19 cellular contexts compared by ENCODE assay signal in the genomic region with DNA sequence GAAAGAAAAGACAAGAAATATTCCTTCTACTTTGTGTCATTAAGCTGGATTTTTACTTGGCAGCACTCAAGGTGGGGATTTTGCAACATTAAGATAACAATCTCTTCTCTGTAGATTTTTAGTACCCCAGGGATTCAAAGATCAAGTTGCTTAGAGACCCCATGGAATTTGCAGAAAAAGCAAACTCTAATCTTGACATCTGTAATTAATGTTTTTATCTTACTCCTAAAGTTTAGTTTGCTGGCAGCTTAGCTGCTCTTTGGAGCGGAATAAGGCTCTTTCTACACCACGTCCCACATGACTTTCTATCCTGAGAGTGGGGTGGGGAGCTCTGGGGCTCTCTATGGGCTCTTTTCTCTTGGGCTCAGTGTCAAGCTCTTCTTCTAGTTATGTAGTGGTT. TPM values are rescaled to one million over a fixed set of nuclear protein-coding genes. Genes with fewer than 3 reads are reported as not detected.
DNase-seq lines count a peak whose midpoint lies in the region; ATAC-seq, FAIRE-seq and TF ChIP-seq lines count a peak whose summit lies in the region.
"Had no signal": no experiment of that assay in that cellular context is flagged by ENCODE, and none has a peak within 500 bp of the region (broad histone marks: within the 10 kb centered on the region; RNA-seq: fewer than 3 reads in every experiment).

No MANE protein-coding gene starts in this region.

- no peak overlapping the region for H3K23ac ChIP-seq in H9 (ENCODE audit: insufficient read length, low read depth, low read length)

- H3K4me2 ChIP-seq in astrocyte (ENCODE audit: low read length): no peak overlapping the region
- peak overlapping the region; percentile 5 for H3K4me2 ChIP-seq in hepatocyte
- no peak overlapping the region for H3K4me2 ChIP-seq in H9 (ENCODE audit: insufficient read depth, insufficient read length, low read length)
- H3K4me2 ChIP-seq: PC-9 had no signal

- no peak overlapping the region for H2BK20ac ChIP-seq in H9 (ENCODE audit: low read depth, low read length, poor library complexity, severe bottlenecking)

- FAIRE-seq in astrocyte (lab: Jason Lieb, UNC): no peak
- FAIRE-seq: H54, HTR-8/SVneo had no signal

- intact Hi-C loops in sciatic nerve (cut with DNase I): no loop called here

- no peak overlapping the region for H3K27ac Mint-ChIP-seq in astrocyte (ENCODE audit: unreplicated experiment)
- H3K27ac Mint-ChIP-seq in H9: no peak overlapping the region
- H3K27ac Mint-ChIP-seq: CD14-positive monocyte had no signal

- no peaks in the 10 kb centered on the region for H3K79me2 ChIP-seq in astrocyte (ENCODE audit: insufficient read depth, low read length)
- no peaks in the 10 kb centered on the region for H3K79me2 ChIP-seq in hepatocyte
- no peaks in the 10 kb centered on the region for H3K79me2 ChIP-seq in H9 (ENCODE audit: insufficient read depth, low read length)

- H4K8ac ChIP-seq in H9 (replicated peaks; ENCODE audit: insufficient read length, low read depth, low read length): no peak overlapping the region

- no peak overlapping the region for H2AK5ac ChIP-seq in H9 (ENCODE audit: insufficient read length, low read length)

- H3K9me2 ChIP-seq in hepatocyte (replicated peaks; ENCODE audit: insufficient read depth): no peaks in the 10 kb centered on the region

- H3K4me3 Mint-ChIP-seq in astrocyte (ENCODE audit: unreplicated experiment): no peak overlapping the region
- no peak overlapping the region for H3K4me3 Mint-ChIP-seq in H9
- H3K4me3 Mint-ChIP-seq: CD14-positive monocyte had no signal

- H3K9me3 Mint-ChIP-seq in astrocyte (ENCODE audit: unreplicated experiment) (no peaks in the 10 kb centered on the region), H9 (peaks cover 16 to 20% of the 10 kb centered on the region in 2 experiments)

- no peaks in the 10 kb centered on the region for H3K27me3 ChIP-seq in astrocyte (ENCODE audit: insufficient read depth, low read length)
- H3K27me3 ChIP-seq in hepatocyte: no peaks in the 10 kb centered on the region
- no peaks in the 10 kb centered on the region for H3K27me3 ChIP-seq in H9 (ENCODE audit: insufficient read depth, low read length)

- H3K23me2 ChIP-seq in H9 (ENCODE audit: insufficient read length, low read depth, low read length, poor library complexity, severe bottlenecking): no peaks in the 10 kb centered on the region

- no peak overlapping the region for H2BK120ac ChIP-seq in H9 (ENCODE audit: low read depth, low read length, poor library complexity, severe bottlenecking)

- no peak overlapping the region for H3K9ac ChIP-seq in astrocyte (ENCODE audit: low read length)
- no peak overlapping the region for H3K9ac ChIP-seq in H9 (ENCODE audit: extremely low read depth, insufficient read length, low read length)

- H3K4ac ChIP-seq in H9 (ENCODE audit: low read depth, low read length): no peak overlapping the region

- H2AFZ ChIP-seq in astrocyte (ENCODE audit: low read depth, low read length): no peak overlapping the region
- no peak overlapping the region for H2AFZ ChIP-seq in hepatocyte
- H2AFZ ChIP-seq in H9 (ENCODE audit: low read length): no peak overlapping the region
- H2AFZ ChIP-seq: PC-9 had no signal

- no peak overlapping the region for H2BK5ac ChIP-seq in H9 (ENCODE audit: insufficient read length, low read length)

- H3K9me3 ChIP-seq in astrocyte (ENCODE audit: insufficient read depth, low read depth, low read length) (peaks cover 5% of the 10 kb centered on the region), hepatocyte (ENCODE audit: low read depth) (peaks cover 4% of the 10 kb centered on the region), H9 (ENCODE audit: control insufficient read depth, low read depth, low read length) (no peaks in the 10 kb centered on the region)

- peak; percentile 72 for ATAC-seq in sciatic nerve
- ATAC-seq in left lobe of liver: no peak

- TF ChIP-seq CTCF in astrocyte (IDR thresholded peaks at IDR 0.05; ENCODE audit: insufficient read depth, low read depth, low read length) (no peak), hepatocyte (IDR thresholded peaks at IDR 0.05; ENCODE audit: poor library complexity) (no peak), H9 (conservative IDR thresholded peaks at IDR 0.05) (no peak)

- no peak overlapping the region for H3K56ac ChIP-seq in H9 (ENCODE audit: insufficient read length, low read depth, low read length)

- H3K4me1 Mint-ChIP-seq in astrocyte (ENCODE audit: low read depth, unreplicated experiment): no peaks in the 10 kb centered on the region
- peaks cover 2% of the 10 kb centered on the region in 2 experiments; a peak in 3 of 4 replicates for H3K4me1 Mint-ChIP-seq in H9
- H3K4me1 Mint-ChIP-seq: CD14-positive monocyte had no signal

- no peak overlapping the region for H3K27ac ChIP-seq in astrocyte (ENCODE audit: low read depth, low read length)
- no peak overlapping the region for H3K27ac ChIP-seq in hepatocyte
- no peak overlapping the region for H3K27ac ChIP-seq in H9 (ENCODE audit: insufficient read length, low read depth, low read length)
- H3K27ac ChIP-seq: 22Rv1, PC-9, RWPE1 had no signal

- no peak overlapping the region for H3T11ph ChIP-seq in H9 (ENCODE audit: low read length)

- DNase-seq in NCI-H2171 treated with DMSO at 0.1 percent for 48 hours (lab: John Stamatoyannopoulos, UW) (peak; percentile 0), NCI-H2171 (lab: John Stamatoyannopoulos, UW) (no peak), astrocyte (ENCODE audit: low read depth) (peak; percentile 60), hepatocyte (ENCODE audit: low spot score) (peak; percentile 14), sciatic nerve (ENCODE audit: low spot score) (no peak), H9 (no peak), left lobe of liver (ENCODE audit: low spot score) (no peak)
- no peak for DNase-seq in stimulated activated naive CD4-positive, alpha-beta T cell (lab: John Stamatoyannopoulos, UW)
- DNase-seq: DMS79 treated with DMSO at 0.1 percent for 48 hours, IMR-90, NCI-H1436, NCI-H1930, NCI-H526, PC-9 had no signal

- H3K18ac ChIP-seq in H9 (ENCODE audit: insufficient read length, low read depth, low read length): no peak overlapping the region

- no peaks in the 10 kb centered on the region for H3K36me3 ChIP-seq in astrocyte (ENCODE audit: insufficient read depth, low read length)
- H3K36me3 ChIP-seq in hepatocyte (replicated peaks; ENCODE audit: insufficient read depth, low read depth): no peaks in the 10 kb centered on the region

- H3K4me1 ChIP-seq in astrocyte (ENCODE audit: insufficient read depth, low read length) (no peaks in the 10 kb centered on the region), hepatocyte (ENCODE audit: insufficient read depth) (peaks cover 14% of the 10 kb centered on the region), H9 (ENCODE audit: insufficient read depth, low read length) (0 out of 2 replicates have a peak, but pooled peaks cover 1% of the 10 kb centered on the region)

- no peak overlapping the region for H3K14ac ChIP-seq in H9 (ENCODE audit: insufficient read depth, low read length)

- H4K20me1 ChIP-seq in astrocyte (ENCODE audit: insufficient read depth, low read length): no peaks in the 10 kb centered on the region
- no peaks in the 10 kb centered on the region for H4K20me1 ChIP-seq in hepatocyte (ENCODE audit: insufficient read depth, poor library complexity, severe bottlenecking)
- no peaks in the 10 kb centered on the region for H4K20me1 ChIP-seq in H9 (ENCODE audit: control insufficient read depth, insufficient read depth, insufficient read length)

- H4K5ac ChIP-seq in H9 (ENCODE audit: insufficient read length, low read depth, low read length): no peak overlapping the region

- H2BK15ac ChIP-seq in H9 (ENCODE audit: low read depth, low read length): no peak overlapping the region

- H3K27me3 Mint-ChIP-seq in astrocyte (ENCODE audit: low read depth, unreplicated experiment): peaks cover 2% of the 10 kb centered on the region
- peaks cover 15% of the 10 kb centered on the region for H3K27me3 Mint-ChIP-seq in H9 (ENCODE audit: low read depth)

- no peak overlapping the region for H4K91ac ChIP-seq in H9 (ENCODE audit: insufficient read length, low read depth, low read length)

- WGBS in hepatocyte (ENCODE audit: low lambda C conversion rate, missing lambda C conversion rate): 7% methylated on average over 2 of the region's 2 CpGs
- WGBS in H9 (ENCODE audit: extremely low coverage, insufficient read length, low lambda C conversion rate): no CpG with 5 or more reads among the region's 2 CpGs

- H3K4me3 ChIP-seq in astrocyte (ENCODE audit: insufficient read depth, low read depth, low read length): no peak overlapping the region
- no peak overlapping the region for H3K4me3 ChIP-seq in hepatocyte
- H3K4me3 ChIP-seq: PC-9 had no signal

- H2BK12ac ChIP-seq in H9 (ENCODE audit: insufficient read length, low read depth, low read length): no peak overlapping the region

- no peaks in the 10 kb centered on the region for H3K79me1 ChIP-seq in H9 (ENCODE audit: insufficient read depth, low read depth, low read length, poor library complexity, severe bottlenecking)

- no peaks in the 10 kb centered on the region for H3K36me3 Mint-ChIP-seq in astrocyte (ENCODE audit: low read depth, unreplicated experiment)
- H3K36me3 Mint-ChIP-seq in H9 (ENCODE audit: insufficient read depth in 1 of 3, low read depth in 3 of 3): peaks cover 0 to 6% (median 2%) of the 10 kb centered on the region in 3 experiments; a peak in 5 of 7 replicates
- H3K36me3 Mint-ChIP-seq: CD14-positive monocyte had no signal

RNA-seq across cellular contexts. Expression of gene SPDL1, which starts 21.7 kb away (rescaled TPM):
- 20.2 and 27.0 TPM in 2 replicates for total RNA-seq in astrocyte
- 16.7 and 27.3 TPM in 2 replicates for total RNA-seq in hepatocyte
- 17.9 and 18.4 TPM in 2 replicates for polyA plus RNA-seq in hepatocyte
- 9.3 TPM for total RNA-seq in sciatic nerve
- total RNA-seq in H9 (2021): 48.5 and 49.4 TPM in 2 replicates
- 1.8 TPM for total RNA-seq in left lobe of liver

Comparison
In these comparisons a context has a peak if more than half of its experiments do, and no peak if none do; other contexts are left out.
1. DNase-seq: peak in NCI-H2171 treated with DMSO at 0.1 percent for 48 hours (single experiment), astrocyte (single experiment) and hepatocyte (single experiment); none in NCI-H2171 (single experiment), sciatic nerve (single experiment), H9 (single experiment), left lobe of liver (single experiment) and stimulated activated naive CD4-positive, alpha-beta T cell (0 of 6).